ENCODE assay signal across 1 cellular context in the genomic region with DNA sequence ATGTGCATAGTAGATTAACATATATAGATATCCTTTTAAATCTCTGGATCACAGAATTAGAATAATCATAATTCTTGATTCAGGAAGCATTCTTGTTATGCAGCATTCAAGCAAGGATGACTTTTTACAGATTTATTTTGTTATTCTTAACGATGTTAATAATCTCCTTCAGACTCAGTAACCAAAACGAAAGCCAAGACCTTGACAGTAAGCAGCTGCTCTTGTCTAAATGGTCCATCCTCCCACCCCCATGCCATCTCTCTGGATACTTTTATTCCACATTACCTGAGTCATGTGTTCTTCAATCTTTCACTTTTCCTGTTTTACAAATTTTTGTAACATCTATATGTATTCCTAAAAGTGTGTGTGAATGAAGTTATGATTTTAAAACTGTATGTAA.
TF ChIP-seq lines count a peak whose summit lies in the region.

No MANE protein-coding gene starts in this region.

TF ChIP-seq in IMR-90, 13 proteins besides CTCF, POLR2A, EP300 and RAD21 (continued from another document):
- TF ChIP-seq, protein P1, sequence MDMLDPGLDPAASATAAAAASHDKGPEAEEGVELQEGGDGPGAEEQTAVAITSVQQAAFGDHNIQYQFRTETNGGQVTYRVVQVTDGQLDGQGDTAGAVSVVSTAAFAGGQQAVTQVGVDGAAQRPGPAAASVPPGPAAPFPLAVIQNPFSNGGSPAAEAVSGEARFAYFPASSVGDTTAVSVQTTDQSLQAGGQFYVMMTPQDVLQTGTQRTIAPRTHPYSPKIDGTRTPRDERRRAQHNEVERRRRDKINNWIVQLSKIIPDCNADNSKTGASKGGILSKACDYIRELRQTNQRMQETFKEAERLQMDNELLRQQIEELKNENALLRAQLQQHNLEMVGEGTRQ (IDR thresholded peaks at IDR 0.05; ENCODE audit: low read depth, low read length): no peak
- TF ChIP-seq CEBPB (IDR thresholded peaks at IDR 0.05; ENCODE audit: low read depth, low read length): no peak
- TF ChIP-seq MAFK (IDR thresholded peaks at IDR 0.05; ENCODE audit: low read depth, low read length): no peak
